28 cellular contexts compared by ENCODE assay signal in genomic region chr16:19853132-19853972, GRCh38. TPM values are rescaled to one million over a fixed set of nuclear protein-coding genes. Genes with fewer than 3 reads are reported as not detected.
DNase-seq lines count a peak whose midpoint lies in the region; ATAC-seq and TF ChIP-seq lines count a peak whose summit lies in the region.
"Had no signal": no experiment of that assay in that cellular context is flagged by ENCODE, and none has a peak within 500 bp of the region (broad histone marks: within the 10 kb centered on the region; RNA-seq: fewer than 3 reads in every experiment).

No MANE protein-coding gene starts in this region.

- H3K4me3 Mint-ChIP-seq in CD8-positive, alpha-beta memory T cell = no peak overlapping the region
- H3K4me3 Mint-ChIP-seq: activated CD4-positive, alpha-beta memory T cell treated with anti-CD3 and anti-CD28 coated beads for 36 hours; activated naive CD4-positive, alpha-beta T cell treated with anti-CD3 and anti-CD28 coated beads for 36 hours; activated T-helper 1 cell treated with anti-CD3 and anti-CD28 coated beads, Interleukin-12 subunit alpha, Interleukin-12 subunit beta, Interleukin-2, Interleukin-4 antibody, amounts not matched to agents 30 ng/mL and 10 ng/mL and 1 ng/mL, durations not matched to agents 14 hours and 24 hours and 36 hours; naive thymus-derived CD4-positive, alpha-beta T cell had no signal

- H3K36me3 ChIP-seq in colonic mucosa = no peaks in the 10 kb centered on the region
- no peaks in the 10 kb centered on the region for H3K36me3 ChIP-seq in CD8-positive, alpha-beta memory T cell (ENCODE audit: insufficient read depth, low read length)
- H3K36me3 ChIP-seq: adrenal gland, SJCRH30 had no signal

- H3K4me1 ChIP-seq in right cardiac atrium (ENCODE audit: control insufficient read depth, insufficient read depth, low read length) (peaks cover 4% of the 10 kb centered on the region), colonic mucosa (no peaks in the 10 kb centered on the region)
- H3K4me1 ChIP-seq in CD8-positive, alpha-beta memory T cell (ENCODE audit: insufficient read depth, low read length) = no peaks in the 10 kb centered on the region
- H3K4me1 ChIP-seq: foreskin keratinocyte, SJCRH30 had no signal

- ATAC-seq in right cardiac atrium = no peak
- ATAC-seq: esophagus mucosa; foreskin keratinocyte; HCT116; naive thymus-derived CD4-positive, alpha-beta T cell; Panc1 had no signal

- no peak for TF ChIP-seq CTCF in colonic mucosa (IDR thresholded peaks at IDR 0.05)

- POLR2A ChIA-PET in CD8-positive, alpha-beta memory T cell (lab: Charles Lee) = no interaction called here

- H3K27ac ChIP-seq in right cardiac atrium (ENCODE audit: low read length) = peak overlapping the region; percentile 3
- H3K27ac ChIP-seq in caudate nucleus (ENCODE audit: low read depth, low read length) = peak overlapping the region; percentile 58
- H3K27ac ChIP-seq in temporal lobe (ENCODE audit: low read depth, low read length) = peak overlapping the region; percentile 73
- H3K27ac ChIP-seq in colonic mucosa = no peak overlapping the region
- H3K27ac ChIP-seq in CD8-positive, alpha-beta memory T cell (ENCODE audit: low read depth, low read length) = no peak overlapping the region
- H3K27ac ChIP-seq: adrenal gland, coronary artery, foreskin keratinocyte, hepatocyte, SJCRH30 had no signal

- H3K9ac ChIP-seq in colonic mucosa (ENCODE audit: low read depth in 2 of 2, low read length in 2 of 2) = no peak overlapping the region

- peak overlapping the region in 2 of 8 donors; percentile 55 for H3K27ac Mint-ChIP-seq in CD8-positive, alpha-beta memory T cell
- H3K27ac Mint-ChIP-seq: activated CD4-positive, alpha-beta memory T cell treated with anti-CD3 and anti-CD28 coated beads for 36 hours; activated naive CD4-positive, alpha-beta T cell treated with anti-CD3 and anti-CD28 coated beads for 36 hours; activated T-helper 1 cell treated with anti-CD3 and anti-CD28 coated beads, Interleukin-12 subunit alpha, Interleukin-12 subunit beta, Interleukin-2, Interleukin-4 antibody, amounts not matched to agents 30 ng/mL and 10 ng/mL and 1 ng/mL, durations not matched to agents 14 hours and 24 hours and 36 hours; naive thymus-derived CD4-positive, alpha-beta T cell had no signal

- H3K4me3 ChIP-seq in right cardiac atrium (ENCODE audit: low read length) = no peak overlapping the region
- H3K4me3 ChIP-seq in colonic mucosa = no peak overlapping the region
- H3K4me3 ChIP-seq in CD8-positive, alpha-beta memory T cell (ENCODE audit: low read length) = no peak overlapping the region
- H3K4me3 ChIP-seq: adrenal gland, coronary artery, hepatocyte, SJCRH30 had no signal

- 62% methylated on average over 14 of the region's 14 CpGs for WGBS in right cardiac atrium

- DNase-seq in right cardiac atrium = peak in 1 of 3 donors; percentile 34
- no peak for DNase-seq in cardiac septum (ENCODE audit: low spot score)
- DNase-seq in caudate nucleus (lab: John Stamatoyannopoulos, UW) = peak in 10 of 61 donors; percentile 23 to 60 (median 32)
- peak; percentile 50 for DNase-seq in midbrain (lab: John Stamatoyannopoulos, UW)
- DNase-seq in colonic mucosa = no peak
- no peak for DNase-seq in NCI-H345 (lab: John Stamatoyannopoulos, UW)
- no peak for DNase-seq in CD8-positive, alpha-beta memory T cell
- DNase-seq: activated CD4-positive, alpha-beta memory T cell treated with anti-CD3 and anti-CD28 coated beads for 36 hours; activated CD4-positive, CD25-positive, alpha-beta regulatory T cell treated with anti-CD3 and anti-CD28 coated beads, Interleukin-2, amount 50 U/mL, for 72 hours; activated CD8-positive, alpha-beta memory T cell treated with anti-CD3 and anti-CD28 coated beads, Interleukin-2, amount 50 U/mL, for 4 hours; activated naive CD4-positive, alpha-beta T cell treated with anti-CD3 and anti-CD28 coated beads for 36 hours; adrenal gland; DMS79; foreskin keratinocyte; GF-D8; naive thymus-derived CD4-positive, alpha-beta T cell; NCI-H510A treated with DMSO at 0.1 percent for 48 hours; NK-92 treated with Interleukin-12 subunit alpha and Interleukin-12 subunit beta, amount 100 ng/mL, for 24 hours; SJCRH30; small intestine; stimulated activated CD8-positive, alpha-beta memory T cell treated with anti-CD3 and anti-CD28 coated beads, Interleukin-4, amount 100 ng/mL, for 48 hours had no signal

- H3K9me3 ChIP-seq in right cardiac atrium (ENCODE audit: control insufficient read depth, low read length) (no peaks in the 10 kb centered on the region), colonic mucosa (no peaks in the 10 kb centered on the region)
- no peaks in the 10 kb centered on the region for H3K9me3 ChIP-seq in CD8-positive, alpha-beta memory T cell (ENCODE audit: low read length)
- H3K9me3 ChIP-seq: adrenal gland, SJCRH30 had no signal

- H3K27me3 ChIP-seq in right cardiac atrium (ENCODE audit: control insufficient read depth, insufficient read depth) (no peaks in the 10 kb centered on the region), colonic mucosa (no peaks in the 10 kb centered on the region)
- peaks cover 3% of the 10 kb centered on the region for H3K27me3 ChIP-seq in CD8-positive, alpha-beta memory T cell (ENCODE audit: insufficient read depth, low read length, poor library complexity, severe bottlenecking)
- H3K27me3 ChIP-seq: adrenal gland, foreskin keratinocyte, hepatocyte, SJCRH30 had no signal

- H3K9me3 Mint-ChIP-seq in CD8-positive, alpha-beta memory T cell = no peaks in the 10 kb centered on the region
- H3K9me3 Mint-ChIP-seq: activated CD4-positive, alpha-beta memory T cell treated with anti-CD3 and anti-CD28 coated beads for 36 hours; activated naive CD4-positive, alpha-beta T cell treated with anti-CD3 and anti-CD28 coated beads for 36 hours; activated T-helper 1 cell treated with anti-CD3 and anti-CD28 coated beads, Interleukin-12 subunit alpha, Interleukin-12 subunit beta, Interleukin-2, Interleukin-4 antibody, amounts not matched to agents 30 ng/mL and 10 ng/mL and 1 ng/mL, durations not matched to agents 14 hours and 24 hours and 36 hours had no signal

- intact Hi-C loops in right cardiac atrium (cut with DNase I) = no loop called here
- intact Hi-C loops in cardiac septum (cut with DNase I) = no loop called here
- intact Hi-C loops in colonic mucosa (cut with DNase I) = no loop called here

- H3K4me1 Mint-ChIP-seq in CD8-positive, alpha-beta memory T cell = no peaks in the 10 kb centered on the region
- H3K4me1 Mint-ChIP-seq: naive thymus-derived CD4-positive, alpha-beta T cell had no signal

- peaks cover 0 to 4% of the 10 kb centered on the region in 2 donors for H3K27me3 Mint-ChIP-seq in CD8-positive, alpha-beta memory T cell
- H3K27me3 Mint-ChIP-seq: activated CD4-positive, alpha-beta memory T cell treated with anti-CD3 and anti-CD28 coated beads for 36 hours had no signal

- H3K36me3 Mint-ChIP-seq in CD8-positive, alpha-beta memory T cell = peaks cover 0 to 7% (median 0%) of the 10 kb centered on the region in 3 donors
- H3K36me3 Mint-ChIP-seq: activated CD4-positive, alpha-beta memory T cell treated with anti-CD3 and anti-CD28 coated beads for 36 hours had no signal

- CTCF ChIA-PET in CD8-positive, alpha-beta memory T cell (lab: Charles Lee) = no interaction called here

RNA-seq across cellular contexts. Expression of gene GPRC5B, which starts 31.3 kb away (rescaled TPM):
- total RNA-seq in right cardiac atrium = 10 to 100 TPM; 56.4 to 86.8 (median 84.5) TPM
- 70.6 TPM for polyA plus RNA-seq in right cardiac atrium
- total RNA-seq in cardiac septum = 54.1 TPM
- total RNA-seq in temporal lobe = 37.9 TPM
- total RNA-seq in colonic mucosa = 1 to 10 TPM; 3.1 to 8.5 TPM
- total RNA-seq in CD8-positive, alpha-beta memory T cell = under 1 TPM in 1 of 2 experiments, not detected in 1; 0.11 TPM
- polyA plus RNA-seq in CD8-positive, alpha-beta memory T cell = 0.29 TPM
- total RNA-seq: activated CD4-positive, alpha-beta memory T cell treated with anti-CD3 and anti-CD28 coated beads for 36 hours; activated T-helper 1 cell treated with anti-CD3 and anti-CD28 coated beads, Interleukin-12 subunit alpha, Interleukin-12 subunit beta, Interleukin-2, Interleukin-4 antibody, amounts not matched to agents 30 ng/mL and 10 ng/mL and 1 ng/mL, durations not matched to agents 14 hours and 24 hours and 36 hours had no signal

Comparison
In these comparisons a context has a peak if more than half of its experiments do, and no peak if none do; other contexts are left out.
1. H3K27ac ChIP-seq: peak in right cardiac atrium (single experiment), caudate nucleus (single experiment) and temporal lobe (single experiment); none in colonic mucosa (single experiment) and CD8-positive, alpha-beta memory T cell (single experiment).